13 cellular contexts compared by ENCODE assay signal in the genomic region with DNA sequence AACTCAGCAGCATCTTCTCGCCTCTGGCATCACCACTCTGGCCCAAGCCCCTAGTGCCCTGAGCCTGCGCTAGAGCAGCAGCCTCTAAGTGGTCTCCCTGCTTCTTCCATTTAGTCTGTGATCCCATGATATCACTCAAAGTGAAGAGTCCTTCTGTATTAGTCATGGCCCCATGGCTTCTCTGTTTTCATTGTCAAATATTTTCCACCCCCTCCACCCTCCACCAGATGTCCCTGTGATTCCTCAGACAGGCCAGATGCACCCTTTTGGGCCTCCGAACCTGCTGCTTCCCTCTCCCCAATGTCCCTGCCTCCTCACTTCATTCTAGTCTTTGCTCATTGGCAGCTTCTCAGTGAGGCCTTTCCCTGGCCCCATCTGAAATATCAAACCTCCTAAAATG.
DNase-seq lines count a peak whose midpoint lies in the region; ATAC-seq and TF ChIP-seq lines count a peak whose summit lies in the region.
"Had no signal": no experiment of that assay in that cellular context is flagged by ENCODE, and none has a peak within 500 bp of the region (broad histone marks: within the 10 kb centered on the region; RNA-seq: fewer than 3 reads in every experiment).

No MANE protein-coding gene starts in this region.

- POLR2A ChIA-PET in PC-3 (lab: Charles Lee; ENCODE audit: unreplicated experiment) = no interaction called here

- no peak overlapping the region for H3K27ac ChIP-seq in PC-3 (ENCODE audit: low read length)
- no peak overlapping the region for H3K27ac ChIP-seq in fibroblast of lung (ENCODE audit: insufficient read depth, low read length)
- H3K27ac ChIP-seq: KMS-11 had no signal

- no peaks in the 10 kb centered on the region for H4K20me1 ChIP-seq in PC-3 (ENCODE audit: low read length)
- H4K20me1 ChIP-seq in fibroblast of lung (ENCODE audit: control insufficient read depth, extremely low read depth, insufficient read depth, low read length) = no peaks in the 10 kb centered on the region

- H3K9me3 ChIP-seq in PC-3 (ENCODE audit: low read length) = no peaks in the 10 kb centered on the region
- H3K9me3 ChIP-seq in fibroblast of lung (ENCODE audit: control insufficient read depth, insufficient read depth, low read depth, low read length) = no peaks in the 10 kb centered on the region
- no peaks in the 10 kb centered on the region for H3K9me3 ChIP-seq in skeletal muscle satellite cell (replicated peaks; ENCODE audit: low read length)

- no TSS peak for BruUV-seq in PC-3 (replicated peaks; lab: Mats Ljungman, UMichigan)

- H3K4me3 ChIP-seq in PC-3 (ENCODE audit: low read length) (no peak overlapping the region), fibroblast of lung (replicated peaks in 1 of 4; ENCODE audit: control extremely low read depth in 1 of 4, insufficient read depth in 1 of 4, low read depth in 3 of 4, low read length in 4 of 4) (no peak overlapping the region), skeletal muscle satellite cell (ENCODE audit: low read length) (no peak overlapping the region)

- H3K36me3 ChIP-seq in PC-3 (ENCODE audit: low read depth, low read length) (no peaks in the 10 kb centered on the region), fibroblast of lung (ENCODE audit: control insufficient read depth, insufficient read depth, low read length) (no peaks in the 10 kb centered on the region), skeletal muscle satellite cell (ENCODE audit: insufficient read depth, low read length) (no peaks in the 10 kb centered on the region)

- intact Hi-C loops in PC-3 (cut with micrococcal nuclease) = no loop called here

- peaks cover 10% of the 10 kb centered on the region for H3K4me1 ChIP-seq in PC-3 (ENCODE audit: insufficient read depth, low read length)
- no peaks in the 10 kb centered on the region for H3K4me1 ChIP-seq in fibroblast of lung (ENCODE audit: control insufficient read depth, extremely low read depth, insufficient read depth, low read length)
- H3K4me1 ChIP-seq in skeletal muscle satellite cell (ENCODE audit: control insufficient read depth, insufficient read depth, low read length) = peaks cover 23% of the 10 kb centered on the region

- peak; percentile 38 to 56 for DNase-seq in NCI-H524 (lab: John Stamatoyannopoulos, UW)
- DNase-seq in NCI-H524 treated with DMSO at 0.1 percent for 48 hours (lab: John Stamatoyannopoulos, UW) = no peak
- peak; percentile 44 for DNase-seq in PC-3
- DNase-seq in fibroblast of lung (ENCODE audit: low read depth in 2 of 2) = peak in 1 of 2 donors; percentile 82
- no peak for DNase-seq in cerebellar cortex (ENCODE audit: low spot score)
- DNase-seq: activated CD4-positive, alpha-beta memory T cell treated with anti-CD3 and anti-CD28 coated beads for 36 hours; activated gamma-delta T cell treated with Interleukin-2 at 50 U/mL for 16 hours; stimulated activated naive CD4-positive, alpha-beta T cell treated with Interleukin-2 at 50 U/mL for 16 hours had no signal

- TF ChIP-seq CTCF in PC-3 (conservative IDR thresholded peaks at IDR 0.05; ENCODE audit: low read depth, low read length) (peak; percentile 37; the same call in 1 of the 2 replicates), fibroblast of lung (conservative IDR thresholded peaks at IDR 0.05 in 1 of 2, IDR thresholded peaks at IDR 0.05 in 1 of 2; ENCODE audit: low read depth in 1 of 2, low read length in 2 of 2) (no peak)

- H3K27me3 ChIP-seq in PC-3 (ENCODE audit: low read length) (no peaks in the 10 kb centered on the region), fibroblast of lung (ENCODE audit: control insufficient read depth, insufficient read depth, low read length) (no peaks in the 10 kb centered on the region), skeletal muscle satellite cell (ENCODE audit: control insufficient read depth, insufficient read depth, low read length) (no peaks in the 10 kb centered on the region)

- H3K9ac ChIP-seq in PC-3 (ENCODE audit: low read length) = no peak overlapping the region
- H3K9ac ChIP-seq in fibroblast of lung (ENCODE audit: insufficient read depth, low read length) = no peak overlapping the region
- peak overlapping the region; percentile 9 for H3K9ac ChIP-seq in skeletal muscle satellite cell (ENCODE audit: low read depth, low read length)
- H3K9ac ChIP-seq: KMS-11 had no signal

- no peaks in the 10 kb centered on the region for H3K79me2 ChIP-seq in PC-3 (ENCODE audit: low read length)
- no peaks in the 10 kb centered on the region for H3K79me2 ChIP-seq in fibroblast of lung (ENCODE audit: control insufficient read depth, insufficient read depth, low read length)

- peak; percentile 45; the same call in 1 of the 2 replicates for ATAC-seq in PC-3
- ATAC-seq in GM19397 (IDR thresholded peaks at IDR 0.05; ENCODE audit: unreplicated experiment) = no peak
- ATAC-seq in GM21515 (IDR thresholded peaks at IDR 0.05; ENCODE audit: unreplicated experiment) = no peak
- ATAC-seq: Panc1 had no signal

- CTCF ChIA-PET in PC-3 (lab: Charles Lee) = no interaction called here

- no peak overlapping the region for H2AFZ ChIP-seq in PC-3 (ENCODE audit: low read length)
- H2AFZ ChIP-seq in fibroblast of lung (ENCODE audit: low read length) = no peak overlapping the region

- no peaks in the 10 kb centered on the region for H3K9me2 ChIP-seq in PC-3 (replicated peaks; ENCODE audit: low read length)

- no peaks in the 10 kb centered on the region for H3F3A ChIP-seq in PC-3 (ENCODE audit: low read length, unreplicated experiment)

- H3K4me2 ChIP-seq in PC-3 (ENCODE audit: low read length) (no peak overlapping the region), fibroblast of lung (ENCODE audit: extremely low read depth, insufficient read depth, low read length) (peak overlapping the region; percentile 30), skeletal muscle satellite cell (ENCODE audit: low read length) (peak overlapping the region; percentile 19)
- H3K4me2 ChIP-seq: KMS-11 had no signal

Comparison
In these comparisons a context has a peak if more than half of its experiments do, and no peak if none do; other contexts are left out.
1. DNase-seq: peak in NCI-H524 (2 of 2) and PC-3 (single experiment); none in NCI-H524 treated with DMSO at 0.1 percent for 48 hours (single experiment) and cerebellar cortex (single experiment).